ENCODE assay signal across 1 cellular context in genomic region chr10:126846959-126847358, GRCh38.
TF ChIP-seq lines count a peak whose summit lies in the region.

No MANE protein-coding gene starts in this region.

TF ChIP-seq in H1, 55 proteins besides CTCF, POLR2A, EP300 and RAD21:
- TF ChIP-seq SP4 (IDR thresholded peaks at IDR 0.05; ENCODE audit: low read length), result no peak
- TF ChIP-seq YY1 (IDR thresholded peaks at IDR 0.05; ENCODE audit: low read depth, low read length), result no peak
